Comparison of ENCODE assay signal across 1 cellular context in genomic region chr17:13420294-13421277, GRCh38.
A peak's percentile ranks its signal among the peaks of the same experiment; 100 is the strongest.
TF ChIP-seq lines count a peak whose summit lies in the region.

No MANE protein-coding gene starts in this region.

TF ChIP-seq in K562, 482 proteins besides CTCF, POLR2A, EP300 and RAD21 (continued from another document):
- TF ChIP-seq ZNF592 (IDR thresholded peaks at IDR 0.05) = 0 out of 2 replicates have a peak, but pooled peaks have one; percentile 9
- no peak for TF ChIP-seq SLC30A9 (CRISPR knock-in tag; IDR thresholded peaks at IDR 0.05)
- TF ChIP-seq FOSL1 (tag; conservative IDR thresholded peaks at IDR 0.05) = peak; percentile 88
- no peak for TF ChIP-seq RBM22 (IDR thresholded peaks at IDR 0.05; ENCODE audit: low read depth, low read length, poor library complexity, severe bottlenecking)
- TF ChIP-seq DPF2 (IDR thresholded peaks at IDR 0.05) = no peak
- peak; percentile 95 for TF ChIP-seq CEBPB (tag; IDR thresholded peaks at IDR 0.05)
- TF ChIP-seq PML (IDR thresholded peaks at IDR 0.05; ENCODE audit: low read length) = no peak
- TF ChIP-seq ZBTB9 (CRISPR knock-in tag; IDR thresholded peaks at IDR 0.05) = peak; percentile 91
- TF ChIP-seq ZNF589 (CRISPR knock-in tag; IDR thresholded peaks at IDR 0.05; ENCODE audit: low read depth) = 0 out of 2 replicates have a peak, but pooled peaks have one; percentile 49
- no peak for TF ChIP-seq GABPA (tag; conservative IDR thresholded peaks at IDR 0.05; ENCODE audit: low read depth)
- peak; percentile 27; the same call in 1 of the 2 replicates for TF ChIP-seq CEBPG (CRISPR knock-in tag; IDR thresholded peaks at IDR 0.05)
- peak; percentile 88 to 96 for TF ChIP-seq CEBPG (tag; conservative IDR thresholded peaks at IDR 0.05 in 1 of 2, IDR thresholded peaks at IDR 0.05 in 1 of 2)
- TF ChIP-seq U2AF1 (optimal IDR thresholded peaks at IDR 0.05; ENCODE audit: low read depth, low read length) = no peak
- TF ChIP-seq THRA (IDR thresholded peaks at IDR 0.05) = no peak
- TF ChIP-seq FOXA3 (CRISPR knock-in tag; conservative IDR thresholded peaks at IDR 0.05 in 1 of 2, IDR thresholded peaks at IDR 0.05 in 1 of 2) = peak in 1 of 2 experiments; percentile 89; a peak in 3 of 4 replicates
- TF ChIP-seq MBD2 (IDR thresholded peaks at IDR 0.05; ENCODE audit: borderline replicate concordance, low read depth) = no peak
- peak; percentile 53 for TF ChIP-seq ARID1B (IDR thresholded peaks at IDR 0.05)
- TF ChIP-seq ATF7 (IDR thresholded peaks at IDR 0.05) = peak; percentile 61
- TF ChIP-seq HDGF (IDR thresholded peaks at IDR 0.05) = no peak
- no peak for TF ChIP-seq POU5F1 (IDR thresholded peaks at IDR 0.05; ENCODE audit: borderline replicate concordance, low read depth, low read length, partially characterized antibody)
- TF ChIP-seq TRIM24 (IDR thresholded peaks at IDR 0.05) = peak; percentile 88 to 89
- peak; percentile 79; the same call in 1 of the 2 replicates for TF ChIP-seq JUN (IDR thresholded peaks at IDR 0.05; ENCODE audit: borderline replicate concordance, low read depth, low read length)
- no peak for TF ChIP-seq JUN (CRISPR knock-in tag; IDR thresholded peaks at IDR 0.05; ENCODE audit: borderline replicate concordance)
- no peak for TF ChIP-seq SP2 (IDR thresholded peaks at IDR 0.05; ENCODE audit: extremely low read depth, low read depth, low read length, poor library complexity, severe bottlenecking)
- peak; percentile 44; the same call in 1 of the 2 replicates for TF ChIP-seq SMARCA4 (IDR thresholded peaks at IDR 0.05)
- TF ChIP-seq EHMT2 (IDR thresholded peaks at IDR 0.05) = peak; percentile 32; the same call in 1 of the 2 replicates
- no peak for TF ChIP-seq ZNF77 (CRISPR knock-in tag; IDR thresholded peaks at IDR 0.05)
- no peak for TF ChIP-seq HDAC3 (IDR thresholded peaks at IDR 0.05; ENCODE audit: borderline replicate concordance, partially characterized antibody)
TF ChIP-seq in K562: peak in this region for 17.
